In the genomic region with DNA sequence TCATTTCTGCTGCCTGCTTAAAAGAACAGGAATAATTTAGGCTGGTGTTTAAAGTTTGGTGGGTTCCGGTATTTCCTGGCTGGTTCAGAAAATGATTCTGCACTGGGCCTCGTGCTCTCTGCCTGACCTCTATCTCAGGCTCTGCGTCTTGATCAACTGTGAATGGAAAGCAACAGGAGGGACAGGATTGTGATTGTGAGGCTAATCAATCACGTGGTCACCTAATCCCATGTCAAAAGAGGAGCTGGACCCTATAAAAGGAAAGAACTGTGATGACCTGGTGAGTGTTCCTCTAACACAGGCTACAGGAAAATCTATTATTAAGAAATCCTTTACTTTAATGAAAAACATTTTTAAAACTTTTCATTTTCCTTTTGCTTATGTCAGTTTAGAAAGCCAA, we compare ENCODE assay signal across 13 cellular contexts. TPM values are rescaled to one million over a fixed set of nuclear protein-coding genes. Genes with fewer than 3 reads are reported as not detected.
DNase-seq lines count a peak whose midpoint lies in the region; ATAC-seq and TF ChIP-seq lines count a peak whose summit lies in the region.
"Had no signal": no experiment of that assay in that cellular context is flagged by ENCODE, and none has a peak within 500 bp of the region (broad histone marks: within the 10 kb centered on the region; RNA-seq: fewer than 3 reads in every experiment).

Gene DHX32 (minus strand): TSS at position 101 of the 400 bp plus-strand sequence. CDS start 468 bp downstream, outside the sequence.

- TF ChIP-seq CTCF in foreskin keratinocyte (conservative IDR thresholded peaks at IDR 0.05): no peak

- H3K27ac ChIP-seq in foreskin keratinocyte: no peak within 1 kb of the TSS
- H3K27ac ChIP-seq in substantia nigra (ENCODE audit: low read depth, low read length, poor library complexity, severe bottlenecking): no peak within 1 kb of the TSS
- H3K27ac ChIP-seq: BLaER1 treated with 17β-estradiol and CSF1 and Interleukin-3, amounts not matched to agents 10 nM and 100 nM had no signal

- no peak for ATAC-seq in foreskin keratinocyte
- no peak for ATAC-seq in naive B cell (ENCODE audit: low read depth in 2 of 2)
- ATAC-seq in HG02798 (IDR thresholded peaks at IDR 0.05; ENCODE audit: poor library complexity, unreplicated experiment): no peak
- no peak for ATAC-seq in HG03159 (IDR thresholded peaks at IDR 0.05; ENCODE audit: unreplicated experiment)

- H3K27me3 ChIP-seq in foreskin keratinocyte: no peaks in the 10 kb centered on the region
- H3K27me3 ChIP-seq: BLaER1 treated with 17β-estradiol and CSF1 and Interleukin-3, amounts not matched to agents 10 nM and 100 nM had no signal

- H3K4me1 ChIP-seq in foreskin keratinocyte: peaks cover 3% of the 10 kb centered on the region
- H3K4me1 ChIP-seq: BLaER1 treated with 17β-estradiol and CSF1 and Interleukin-3, amounts not matched to agents 10 nM and 100 nM had no signal

- H3K36me3 Mint-ChIP-seq in naive B cell: peaks cover 13 to 16% of the 10 kb centered on the region in 2 donors

- no peaks in the 10 kb centered on the region for H3K27me3 Mint-ChIP-seq in naive B cell

- no peak within 1 kb of the TSS for H3K4me3 Mint-ChIP-seq in naive B cell

- H3K4me1 Mint-ChIP-seq in naive B cell: peaks cover 0 to 2% (median 2%) of the 10 kb centered on the region in 3 donors

- H3K27ac Mint-ChIP-seq in naive B cell: peak within 1 kb of the TSS in 2 of 6 donors; percentile 26 to 41

- in situ Hi-C loops in ACHN (cut with HindIII; ENCODE audit: low pct_ligation_motif_present, low pct_unique_long_range_greater_than_20kb, low sequenced_read_pairs): no loop called here

- peaks cover 0 to 18% (median 8%) of the 10 kb centered on the region in 7 donors for H3K9me3 Mint-ChIP-seq in naive B cell

- DNase-seq in A172 (ENCODE audit: low spot score): no peak
- no peak for DNase-seq in RPMI7951 (ENCODE audit: low read depth)
- no peak for DNase-seq in foreskin keratinocyte
- no peak for DNase-seq in naive B cell
- DNase-seq in ACHN: no peak
- DNase-seq in substantia nigra (lab: John Stamatoyannopoulos, UW): no peak
- DNase-seq: effector CD8-positive, alpha-beta T cell; KG1; stimulated activated CD4-positive, alpha-beta T cell treated with anti-CD3 and anti-CD28 coated beads, Interleukin-2, amount 100 ng/mL, for 24 hours; T-helper 9 cell had no signal

RNA-seq across cellular contexts. Expression of gene DHX32, which starts in this region (rescaled TPM):
- total RNA-seq in A172 (2014; rRNA removed; shearing (Covaris generic)): 39.5 and 40.1 TPM in 2 replicates
- 28.1 and 32.4 TPM in 2 replicates for total RNA-seq in RPMI7951 (2014; rRNA removed; shearing (Covaris generic))
- 40.0 and 43.1 TPM in 2 replicates for total RNA-seq in foreskin keratinocyte
- polyA plus RNA-seq in foreskin keratinocyte (21.3 and 23.8 TPM in 2 replicates), naive B cell (ENCODE audit: low read depth in 6 of 6) (10 to 100 TPM; 10.8 to 19.3 (median 16.7) TPM)
